27 cellular contexts compared by ENCODE assay signal in genomic region chr10:108782411-108782810, GRCh38.
"Had no signal": no experiment of that assay in that cellular context is flagged by ENCODE, and none has a peak within 500 bp of the region (broad histone marks: within the 10 kb centered on the region; RNA-seq: fewer than 3 reads in every experiment).

No MANE protein-coding gene starts in this region.

- H3K27ac ChIP-seq: coronary artery, esophagus squamous epithelium, heart left ventricle, lower lobe of right lung, right lobe of liver, skin epidermis, stomach, suprapubic skin, transverse colon, uterus had no signal

- DNase-seq: activated CD4-positive, alpha-beta memory T cell treated with anti-CD3 and anti-CD28 coated beads for 36 hours; activated CD4-positive, alpha-beta T cell treated with anti-CD3 and anti-CD28 coated beads for 4 hours; activated CD4-positive, CD25-positive, alpha-beta regulatory T cell; activated naive CD4-positive, alpha-beta T cell treated with Interleukin-2 at 50 U/mL for 16 hours; activated naive CD8-positive, alpha-beta T cell treated with anti-CD3 and anti-CD28 coated beads for 36 hours; activated T-cell treated with anti-CD3 and anti-CD28 coated beads, Interleukin-2, amount 50 U/mL, for 48 hours; amniotic stem cell; cerebellar nuclear complex; endodermal cell; esophagus squamous epithelium; heart left ventricle; islet precursor cell; lower lobe of right lung; naive B cell; occipital lobe; posterior cingulate gyrus; right lobe of liver; stomach; transverse colon; uterus had no signal

- H3K36me3 ChIP-seq: esophagus squamous epithelium, heart left ventricle, lower lobe of right lung, right lobe of liver, stomach, suprapubic skin, transverse colon, uterus had no signal

- FAIRE-seq: bronchial epithelial cell, TTC549 had no signal

- ATAC-seq: heart left ventricle; left lobe of liver; lower lobe of right lung; right lobe of liver; stimulated activated memory B cell treated with anti-CD40 and anti-IgM and Interleukin-4, amounts not matched to agents 10 μg/mL and 1 μg/mL and 100 μg/mL, for 72 hours had no signal

- H3K4me1 ChIP-seq: esophagus squamous epithelium, heart left ventricle, lower lobe of right lung, right lobe of liver, stomach, suprapubic skin, transverse colon, uterus had no signal

- H3K4me3 ChIP-seq: coronary artery, esophagus squamous epithelium, heart left ventricle, lower lobe of right lung, right lobe of liver, skin epidermis, stomach, suprapubic skin, transverse colon, uterus had no signal

- H3K9me3 ChIP-seq: right lobe of liver had no signal
